In the genomic region with DNA sequence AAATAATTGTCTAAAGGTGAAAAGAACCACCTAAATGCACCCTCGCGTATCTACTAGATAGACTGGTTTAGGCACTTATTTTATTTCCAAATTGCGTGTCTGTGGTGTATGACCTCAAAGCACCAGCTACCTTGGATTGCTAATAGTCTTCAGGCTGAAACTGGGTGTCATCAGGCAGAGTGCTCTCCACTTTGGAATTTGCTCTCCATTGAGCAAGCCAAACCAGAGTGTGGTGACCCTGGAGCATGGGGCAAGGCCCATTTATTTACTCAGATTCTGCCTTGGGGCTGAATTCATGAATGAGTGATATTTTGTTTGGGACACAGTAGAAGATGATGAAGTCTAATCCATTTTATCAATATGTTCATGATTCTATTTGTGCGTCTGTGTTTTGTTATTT, we compare ENCODE assay signal across 20 cellular contexts.
"Had no signal": no experiment of that assay in that cellular context is flagged by ENCODE, and none has a peak within 500 bp of the region (broad histone marks: within the 10 kb centered on the region; RNA-seq: fewer than 3 reads in every experiment).

No MANE protein-coding gene starts in this region.

- H3K36me3 Mint-ChIP-seq: natural killer cell had no signal

- H3K4me3 Mint-ChIP-seq: activated T-helper 17 cell treated with anti-CD3 and anti-CD28 coated beads, Interleukin-2, amount 50 U/mL, for 72 hours; natural killer cell had no signal

- H3K27ac ChIP-seq: brain microvascular endothelial cell, hepatocyte, tibial nerve had no signal

- H3K27me3 Mint-ChIP-seq: activated T-helper 17 cell treated with anti-CD3 and anti-CD28 coated beads, Interleukin-2, amount 50 U/mL, for 72 hours had no signal

- H3K4me1 Mint-ChIP-seq: activated T-helper 17 cell treated with anti-CD3 and anti-CD28 coated beads, Interleukin-2, amount 50 U/mL, for 72 hours; natural killer cell had no signal

- H3K4me1 ChIP-seq: tibial nerve had no signal

- H3K4me2 ChIP-seq: hepatocyte had no signal

- H3K9me3 ChIP-seq: tibial nerve had no signal

- FAIRE-seq: kidney, small intestine had no signal

- H3K27ac Mint-ChIP-seq: activated T-helper 17 cell treated with anti-CD3 and anti-CD28 coated beads, Interleukin-2, amount 50 U/mL, for 72 hours; natural killer cell; progenitor cell of endocrine pancreas had no signal

- H2AFZ ChIP-seq: hepatocyte had no signal

- ATAC-seq: activated T-helper 17 cell treated with anti-CD3 and anti-CD28 coated beads, Interleukin-2, amount 50 U/mL, for 72 hours; left ventricle myocardium superior; natural killer cell; right cardiac atrium had no signal

- H3K36me3 ChIP-seq: brain microvascular endothelial cell, tibial nerve had no signal

- H3K79me2 ChIP-seq: hepatocyte had no signal

- DNase-seq: activated CD4-positive, alpha-beta T cell treated with anti-CD3 and anti-CD28 coated beads, Interleukin-2, amount 50 U/mL, for 4 hours; activated CD4-positive, CD25-positive, alpha-beta regulatory T cell treated with anti-CD3 and anti-CD28 coated beads, Interleukin-2, amount 50 U/mL, for 72 hours; activated naive CD4-positive, alpha-beta T cell treated with Interleukin-2 at 50 U/mL for 16 hours; anterior cingulate cortex; brain microvascular endothelial cell; kidney; left ventricle myocardium superior; mesendoderm; natural killer cell; nucleus accumbens; right cardiac atrium; small intestine; stimulated activated CD4-positive, alpha-beta T cell treated with anti-CD3 and anti-CD28 coated beads, Interleukin-4, amount 100 ng/mL, for 4 hours; stimulated activated CD8-positive, alpha-beta memory T cell treated with anti-CD3 and anti-CD28 coated beads, Interleukin-4, amount 100 ng/mL, for 48 hours; stimulated activated naive CD4-positive, alpha-beta T cell treated with Interleukin-2 at 50 U/mL for 16 hours; substantia nigra had no signal

- H3K4me3 ChIP-seq: hepatocyte, tibial nerve had no signal

- H3K27me3 ChIP-seq: brain microvascular endothelial cell, hepatocyte, tibial nerve had no signal
